In genomic region chr1:205792946-205793673, GRCh38 we compare ENCODE assay signal across 25 cellular contexts. TPM values are rescaled to one million over a fixed set of nuclear protein-coding genes. Genes with fewer than 3 reads are reported as not detected.
DNase-seq lines count a peak whose midpoint lies in the region; ATAC-seq and TF ChIP-seq lines count a peak whose summit lies in the region.
"Had no signal": no experiment of that assay in that cellular context is flagged by ENCODE, and none has a peak within 500 bp of the region (broad histone marks: within the 10 kb centered on the region; RNA-seq: fewer than 3 reads in every experiment).

No MANE protein-coding gene starts in this region.

- H3K36me3 ChIP-seq in Peyer's patch = peaks cover 0 to 14% (median 0%) of the 10 kb centered on the region in 3 donors
- H3K36me3 ChIP-seq: right lobe of liver had no signal

- DNase-seq in DMS 273 (lab: John Stamatoyannopoulos, UW; ENCODE audit: unreplicated experiment) (peak; percentile 68), DMS 273 treated with DMSO at 0.1 percent for 48 hours (lab: John Stamatoyannopoulos, UW) (no peak), NCI-H82 treated with DMSO at 0.1 percent for 48 hours (lab: John Stamatoyannopoulos, UW; ENCODE audit: unreplicated experiment) (peak; percentile 16), myocyte (ENCODE audit: low read depth) (peak; percentile 93), GM13977 (ENCODE audit: low spot score) (no peak), NCI-H226 (no peak), Peyer's patch (no peak)
- DNase-seq: activated CD4-positive, alpha-beta T cell treated with anti-CD3 and anti-CD28 coated beads for 36 hours; activated gamma-delta T cell; anterior cingulate cortex; COR-L47; effector CD4-positive, alpha-beta T cell; MV-4-11; NCI-H187; NCI-H446; nucleus accumbens; right lobe of liver; RPMI8226; upper lobe of left lung had no signal

- TF ChIP-seq CTCF in GM13977 (IDR thresholded peaks at IDR 0.05; ENCODE audit: extremely low read depth, insufficient read depth, missing control alignments) (no peak), Peyer's patch (IDR thresholded peaks at IDR 0.05) (no peak)

- H3K27me3 ChIP-seq in Peyer's patch = no peaks in the 10 kb centered on the region
- H3K27me3 ChIP-seq: right lobe of liver, upper lobe of left lung had no signal

- H3K9me3 ChIP-seq in Peyer's patch = no peaks in the 10 kb centered on the region
- H3K9me3 ChIP-seq: right lobe of liver, upper lobe of left lung had no signal

- H3K4me1 ChIP-seq in Peyer's patch = no peaks in the 10 kb centered on the region
- H3K4me1 ChIP-seq: right lobe of liver, upper lobe of left lung had no signal

- H3K4me3 ChIP-seq in Peyer's patch = no peak overlapping the region
- H3K4me3 ChIP-seq: right lobe of liver, upper lobe of left lung had no signal

- no peak for TF ChIP-seq POLR2A in Peyer's patch (IDR thresholded peaks at IDR 0.05)

- no peak overlapping the region for H3K27ac ChIP-seq in Peyer's patch
- H3K27ac ChIP-seq: 22Rv1, right lobe of liver, upper lobe of left lung had no signal

- peak; percentile 31 for ATAC-seq in GM18502 (IDR thresholded peaks at IDR 0.05; ENCODE audit: poor library complexity, unreplicated experiment)
- ATAC-seq: activated CD4-positive, alpha-beta T cell treated with anti-CD3 and anti-CD28 coated beads for 36 hours; esophagus mucosa; HCT116; left lobe of liver; right lobe of liver had no signal

- in situ Hi-C loops in GM13977 (cut with MboI; ENCODE audit: low pct_unique_long_range_greater_than_20kb, low sequenced_read_pairs, unreplicated experiment) = loop anchor here (10.0 to 25.0 kb wide), 2 partner anchors 192 to 319 kb away; partner anchors contain the start of gene AVPR1B

RNA-seq across cellular contexts. Expression of gene RAB29, which starts 17.8 kb away (rescaled TPM):
- total RNA-seq in myocyte (23.6 and 24.8 TPM in 2 replicates), Peyer's patch (10 to 100 TPM in 3 of 4 donors, 1 to 10 TPM in 1; 8.3 to 96.6 (median 22.0) TPM)
- 34.1 TPM for polyA plus RNA-seq in myocyte (2012)

RNA-seq across cellular contexts. Expression of gene SLC41A1, which starts 19.9 kb away (rescaled TPM):
- total RNA-seq in myocyte (24.6 and 36.2 TPM in 2 replicates), Peyer's patch (10 to 100 TPM in 1 of 4 donors, 1 to 10 TPM in 3; 4.0 to 21.5 (median 6.8) TPM)
- 38.9 TPM for polyA plus RNA-seq in myocyte (2012)

RNA-seq across cellular contexts. Expression of gene NUCKS1, which starts 43.1 kb away (rescaled TPM):
- total RNA-seq in myocyte (151 and 153 TPM in 2 replicates), Peyer's patch (10 to 100 TPM; 21.1 to 64.5 (median 41.5) TPM)
- polyA plus RNA-seq in myocyte (2012) = 66.1 TPM

RNA-seq across cellular contexts. Expression of gene PM20D1, which starts 56.8 kb away (rescaled TPM):
- total RNA-seq in myocyte (not detected in 2 replicates), Peyer's patch (not detected)
- 0.35 TPM for polyA plus RNA-seq in myocyte (2012)
- total RNA-seq: esophagus mucosa, glomerular endothelial cell had no signal

Comparison
In these comparisons a context has a peak if more than half of its experiments do, and no peak if none do; other contexts are left out.
1. DNase-seq: peak in DMS 273 (single experiment), NCI-H82 treated with DMSO at 0.1 percent for 48 hours (single experiment) and myocyte (single experiment); none in DMS 273 treated with DMSO at 0.1 percent for 48 hours (single experiment), GM13977 (single experiment), NCI-H226 (single experiment) and Peyer's patch (0 of 3).